In the genomic region with DNA sequence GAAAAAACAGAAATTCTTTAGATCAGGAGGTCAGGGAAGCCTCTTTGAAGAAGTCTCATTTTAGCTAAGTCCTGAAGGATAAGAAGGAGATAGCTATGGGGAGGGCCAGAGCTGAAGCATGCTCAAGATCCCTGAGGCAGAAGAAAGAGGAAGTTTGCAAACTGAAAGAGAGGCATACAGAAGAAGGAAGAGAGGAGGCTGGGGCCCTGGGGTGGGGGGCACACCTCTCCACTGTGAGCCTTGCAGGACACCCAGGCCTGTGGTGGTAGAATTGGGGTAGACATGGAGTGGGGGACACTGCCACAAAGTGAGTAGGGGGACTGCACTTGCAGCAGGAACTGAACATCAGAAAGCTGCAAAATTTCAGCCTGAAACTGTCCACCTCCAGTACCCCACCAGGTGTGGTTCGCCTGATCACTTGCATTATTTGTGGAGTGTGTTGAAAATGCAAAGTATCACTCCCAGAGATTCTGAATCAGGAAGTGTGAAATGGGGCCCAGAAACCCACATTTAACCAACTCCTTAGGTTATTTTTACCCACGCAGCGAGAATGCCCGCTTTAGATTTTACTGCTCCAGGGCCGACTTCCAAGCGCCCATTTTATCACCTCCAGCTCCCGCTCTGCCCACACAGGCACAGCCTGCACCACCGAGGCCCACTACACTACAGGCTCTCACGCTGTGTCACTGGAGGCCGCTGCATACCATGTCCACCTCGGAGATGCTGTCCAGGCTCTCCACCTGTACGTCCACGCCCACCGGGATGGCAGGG, we compare ENCODE assay signal across 12 cellular contexts. TPM values are rescaled to one million over a fixed set of nuclear protein-coding genes. Genes with fewer than 3 reads are reported as not detected.
DNase-seq lines count a peak whose midpoint lies in the region; ATAC-seq and TF ChIP-seq lines count a peak whose summit lies in the region.
"Had no signal": no experiment of that assay in that cellular context is flagged by ENCODE, and none has a peak within 500 bp of the region (broad histone marks: within the 10 kb centered on the region; RNA-seq: fewer than 3 reads in every experiment).

No MANE protein-coding gene starts in this region.

- WGBS in heart right ventricle, 2 donors: 64 to 74% methylated on average over 14 of the region's 14 CpGs
- 78% methylated on average over 14 of the region's 14 CpGs for WGBS in GM23248 (ENCODE audit: low coverage in 1 of 2, low lambda C conversion rate in 2 of 2, missing lambda C conversion rate in 2 of 2), 2 experiments

- 0 out of 2 replicates have a peak, but pooled peaks cover under 1% of the 10 kb centered on the region for H3K79me2 ChIP-seq in OCI-LY7 (ENCODE audit: insufficient read depth, low read depth, low read length)
- H3K79me2 ChIP-seq in GM23248 (ENCODE audit: insufficient read depth): no peaks in the 10 kb centered on the region

- intact Hi-C loops in heart right ventricle (cut with DNase I) (no loop called here), OCI-LY7 (cut with micrococcal nuclease; ENCODE audit: unreplicated experiment) (no loop called here)

- H3K4me2 ChIP-seq in OCI-LY7 (ENCODE audit: low read length) (peak overlapping the region; percentile 61), GM23248 (ENCODE audit: unreplicated experiment) (no peak overlapping the region)

- H3K27me3 ChIP-seq in heart right ventricle (no peaks in the 10 kb centered on the region), right atrium auricular region (no peaks in the 10 kb centered on the region), GM23248 (replicated peaks; ENCODE audit: insufficient read depth) (no peaks in the 10 kb centered on the region; the same call in 1 of the 2 replicates)

- H3K9me2 ChIP-seq in OCI-LY7 (ENCODE audit: insufficient read depth, low read length) (no peaks in the 10 kb centered on the region), GM23248 (ENCODE audit: insufficient read depth) (no peaks in the 10 kb centered on the region)

- POLR2A ChIA-PET in OCI-LY7 (lab: Charles Lee): interaction anchor here (0.6 to 1.8 kb wide), 10 partner anchors 11 to 1007 kb away, joined by 3 to 8 read pairs (median 4); no protein-coding TSS in a partner anchor
- POLR2A ChIA-PET in activated CD4-positive, alpha-beta memory T cell treated with anti-CD3 and anti-CD28 coated beads, Interleukin-2, amount 10 ng/mL, durations not matched to agents 7 days and 5 days (lab: Charles Lee): no interaction called here

- H3K36me3 Mint-ChIP-seq in type B pancreatic cell: no peaks in the 10 kb centered on the region
- H3K36me3 Mint-ChIP-seq in activated CD4-positive, alpha-beta memory T cell treated with anti-CD3 and anti-CD28 coated beads, Interleukin-2, amount 10 ng/mL, durations not matched to agents 7 days and 5 days (ENCODE audit: low read depth): no peaks in the 10 kb centered on the region
- no peaks in the 10 kb centered on the region for H3K36me3 Mint-ChIP-seq in natural killer cell treated with Interleukin-12 subunit alpha and Interleukin-12 subunit beta and Interleukin-15 and Interleukin-18, amount 100 ng/mL, for 72 hours
- H3K36me3 Mint-ChIP-seq: mesothelial cell of epicardium had no signal

- in situ Hi-C loops in GM23248 (cut with MboI): no loop called here

- H4K20me1 ChIP-seq in OCI-LY7 (ENCODE audit: insufficient read depth, low read length): no peaks in the 10 kb centered on the region
- H4K20me1 ChIP-seq in GM23248 (ENCODE audit: insufficient read depth): no peaks in the 10 kb centered on the region

- H3K4me1 Mint-ChIP-seq in type B pancreatic cell (ENCODE audit: unreplicated experiment): no peaks in the 10 kb centered on the region
- peaks cover 2% of the 10 kb centered on the region for H3K4me1 Mint-ChIP-seq in activated CD4-positive, alpha-beta memory T cell treated with anti-CD3 and anti-CD28 coated beads, Interleukin-2, amount 10 ng/mL, durations not matched to agents 7 days and 5 days
- no peaks in the 10 kb centered on the region for H3K4me1 Mint-ChIP-seq in natural killer cell treated with Interleukin-12 subunit alpha and Interleukin-12 subunit beta and Interleukin-15 and Interleukin-18, amount 100 ng/mL, for 72 hours (ENCODE audit: low read depth in 2 of 2)

- H3F3A ChIP-seq in GM23248 (ENCODE audit: insufficient read depth): no peaks in the 10 kb centered on the region

- ATAC-seq in heart right ventricle (peak in 6 of 8 donors; percentile 16 to 65 (median 56)), HG02884 (IDR thresholded peaks at IDR 0.05; ENCODE audit: unreplicated experiment) (peak; percentile 70)
- no peak for ATAC-seq in natural killer cell treated with Interleukin-12 subunit alpha and Interleukin-12 subunit beta and Interleukin-15 and Interleukin-18, amount 100 ng/mL, for 72 hours
- ATAC-seq: stimulated activated naive CD8-positive, alpha-beta T cell treated with anti-CD3 and anti-CD28 coated beads, Interleukin-15, Interleukin-2, amounts not matched to agents 100 U/mL and 50 U/mL, for 24 hours had no signal

- H3K4me3 Mint-ChIP-seq in type B pancreatic cell: no peak overlapping the region
- no peak overlapping the region for H3K4me3 Mint-ChIP-seq in activated CD4-positive, alpha-beta memory T cell treated with anti-CD3 and anti-CD28 coated beads, Interleukin-2, amount 10 ng/mL, durations not matched to agents 7 days and 5 days
- H3K4me3 Mint-ChIP-seq in natural killer cell treated with Interleukin-12 subunit alpha and Interleukin-12 subunit beta and Interleukin-15 and Interleukin-18, amount 100 ng/mL, for 72 hours: no peak overlapping the region
- H3K4me3 Mint-ChIP-seq: mesothelial cell of epicardium had no signal

- CTCF ChIA-PET in OCI-LY7 (lab: Charles Lee; ENCODE audit: unreplicated experiment): interaction anchor here (0.6 to 0.8 kb wide), 3 partner anchors 12 to 200 kb away, joined by 3 to 10 read pairs (median 3); no protein-coding TSS in a partner anchor
- CTCF ChIA-PET in activated CD4-positive, alpha-beta memory T cell treated with anti-CD3 and anti-CD28 coated beads, Interleukin-2, amount 10 ng/mL, durations not matched to agents 7 days and 5 days (lab: Charles Lee): interaction anchor here (1.5 kb wide), 1 partner anchor 10 kb away, joined by 3 read pairs; no protein-coding TSS in a partner anchor

- no peak overlapping the region for H3K4me3 ChIP-seq in heart right ventricle
- H3K4me3 ChIP-seq in right atrium auricular region: no peak overlapping the region
- peak overlapping the region; percentile 11 for H3K4me3 ChIP-seq in OCI-LY7 (ENCODE audit: low read depth, low read length, poor library complexity, severe bottlenecking)
- H3K4me3 ChIP-seq in GM23248: no peak overlapping the region

- no TSS peak for BruUV-seq in OCI-LY7 (replicated peaks; lab: Mats Ljungman, UMichigan)

- DNase-seq in heart right ventricle (no peak), right atrium auricular region (ENCODE audit: low spot score) (no peak), OCI-LY7 (ENCODE audit: low spot score) (peak; percentile 60), type B pancreatic cell (ENCODE audit: extremely low spot score, unreplicated experiment) (peak; percentile 29), GM23248 (no peak)
- no peak for DNase-seq in activated CD4-positive, alpha-beta memory T cell treated with anti-CD3 and anti-CD28 coated beads, Interleukin-2, amount 10 ng/mL, durations not matched to agents 7 days and 5 days
- DNase-seq in natural killer cell treated with Interleukin-12 subunit alpha and Interleukin-12 subunit beta and Interleukin-15 and Interleukin-18, amount 100 ng/mL, for 72 hours (ENCODE audit: low spot score): no peak
- DNase-seq: stimulated activated naive CD8-positive, alpha-beta T cell treated with anti-CD3 and anti-CD28 coated beads, Interleukin-15, Interleukin-2, amounts not matched to agents 100 U/mL and 50 U/mL, for 24 hours had no signal

- no peaks in the 10 kb centered on the region for H3K9me3 Mint-ChIP-seq in type B pancreatic cell
- no peaks in the 10 kb centered on the region for H3K9me3 Mint-ChIP-seq in activated CD4-positive, alpha-beta memory T cell treated with anti-CD3 and anti-CD28 coated beads, Interleukin-2, amount 10 ng/mL, durations not matched to agents 7 days and 5 days
- H3K9me3 Mint-ChIP-seq in natural killer cell treated with Interleukin-12 subunit alpha and Interleukin-12 subunit beta and Interleukin-15 and Interleukin-18, amount 100 ng/mL, for 72 hours: no peaks in the 10 kb centered on the region
- H3K9me3 Mint-ChIP-seq: mesothelial cell of epicardium had no signal

- H2AFZ ChIP-seq in OCI-LY7 (ENCODE audit: low read length): peak overlapping the region; percentile 67
- H2AFZ ChIP-seq in GM23248: no peak overlapping the region

- no peak for TF ChIP-seq CTCF in heart right ventricle (IDR thresholded peaks at IDR 0.05)
- no peak for TF ChIP-seq CTCF in right atrium auricular region (IDR thresholded peaks at IDR 0.05)
- no peak for TF ChIP-seq CTCF in OCI-LY7 (conservative IDR thresholded peaks at IDR 0.05; ENCODE audit: low read length)
- no peak for TF ChIP-seq CTCF in type B pancreatic cell (conservative IDR thresholded peaks at IDR 0.05)

- H3K27ac Mint-ChIP-seq in type B pancreatic cell: no peak overlapping the region
- H3K27ac Mint-ChIP-seq in activated CD4-positive, alpha-beta memory T cell treated with anti-CD3 and anti-CD28 coated beads, Interleukin-2, amount 10 ng/mL, durations not matched to agents 7 days and 5 days: no peak overlapping the region
- no peak overlapping the region for H3K27ac Mint-ChIP-seq in natural killer cell treated with Interleukin-12 subunit alpha and Interleukin-12 subunit beta and Interleukin-15 and Interleukin-18, amount 100 ng/mL, for 72 hours
- H3K27ac Mint-ChIP-seq: mesothelial cell of epicardium had no signal

- H3K9me3 ChIP-seq in heart right ventricle (no peaks in the 10 kb centered on the region), right atrium auricular region (no peaks in the 10 kb centered on the region), OCI-LY7 (ENCODE audit: low read length) (no peaks in the 10 kb centered on the region), GM23248 (ENCODE audit: low read depth) (no peaks in the 10 kb centered on the region)

- H3K36me3 ChIP-seq in heart right ventricle (no peaks in the 10 kb centered on the region), right atrium auricular region (no peaks in the 10 kb centered on the region), OCI-LY7 (ENCODE audit: insufficient read depth, low read length) (no peaks in the 10 kb centered on the region), GM23248 (ENCODE audit: low read depth) (no peaks in the 10 kb centered on the region)

- H3K27ac ChIP-seq in heart right ventricle (no peak overlapping the region), right atrium auricular region (no peak overlapping the region), OCI-LY7 (ENCODE audit: low read depth, low read length, poor library complexity, severe bottlenecking) (peak overlapping the region; percentile 8), GM23248 (no peak overlapping the region)

- no peak overlapping the region for H3K9ac ChIP-seq in GM23248

- peaks cover 0 to 19% (median 7%) of the 10 kb centered on the region in 9 donors for H3K4me1 ChIP-seq in heart right ventricle
- H3K4me1 ChIP-seq in right atrium auricular region: peaks cover 0 to 10% of the 10 kb centered on the region in 2 donors
- H3K4me1 ChIP-seq in OCI-LY7 (ENCODE audit: insufficient read depth, low read length, poor library complexity, severe bottlenecking): peaks cover 23% of the 10 kb centered on the region
- no peaks in the 10 kb centered on the region for H3K4me1 ChIP-seq in GM23248 (ENCODE audit: insufficient read depth)

- no peaks in the 10 kb centered on the region for H3K27me3 Mint-ChIP-seq in type B pancreatic cell
- peaks cover 8% of the 10 kb centered on the region for H3K27me3 Mint-ChIP-seq in activated CD4-positive, alpha-beta memory T cell treated with anti-CD3 and anti-CD28 coated beads, Interleukin-2, amount 10 ng/mL, durations not matched to agents 7 days and 5 days
- H3K27me3 Mint-ChIP-seq in natural killer cell treated with Interleukin-12 subunit alpha and Interleukin-12 subunit beta and Interleukin-15 and Interleukin-18, amount 100 ng/mL, for 72 hours: no peaks in the 10 kb centered on the region

RNA-seq across cellular contexts. Expression of a gene that starts 44.0 kb away (rescaled TPM):
- total RNA-seq in heart right ventricle (1 to 10 TPM in 1 of 10 donors, under 1 TPM in 6, not detected in 3; 0.14 to 1.2 (median 0.29) TPM), right atrium auricular region (under 1 TPM; 0.33 to 0.35 TPM), OCI-LY7 (2022) (6.7 and 7.0 TPM in 2 replicates), type B pancreatic cell (ENCODE audit: low replicate concordance) (0.92 TPM in 1 of 2 replicates, not detected in the other)
- polyA plus RNA-seq in heart right ventricle (under 1 TPM; 0.45 to 0.80 TPM), GM23248 (2016; fragmentation: Nextera tagmentation; extraction: Ambion mirVana) (not detected in 2 replicates)
- 5.2 and 7.8 TPM in 2 replicates for total RNA-seq in OCI-LY7 (2014; rRNA removed; shearing (Covaris generic))
- total RNA-seq in activated CD4-positive, alpha-beta memory T cell treated with anti-CD3 and anti-CD28 coated beads, Interleukin-2, amount 10 ng/mL, durations not matched to agents 7 days and 5 days: under 1 TPM; 0.70 to 0.78 TPM
- 1 to 10 TPM; 1.0 to 1.9 TPM for total RNA-seq in natural killer cell treated with Interleukin-12 subunit alpha and Interleukin-12 subunit beta and Interleukin-15 and Interleukin-18, amount 100 ng/mL, for 72 hours
- not detected in 2 replicates for total RNA-seq in GM23248 (2014; rRNA removed; shearing (Covaris generic))
- total RNA-seq: skeletal muscle tissue had no signal

RNA-seq across cellular contexts. Expression of a gene that starts 54.0 kb away (rescaled TPM):
- total RNA-seq in heart right ventricle: not detected
- under 1 TPM in 1 of 2 donors, not detected in 1; 0.01 TPM for polyA plus RNA-seq in heart right ventricle
- under 1 TPM in 1 of 2 donors, not detected in 1; 0.24 TPM for total RNA-seq in right atrium auricular region
- total RNA-seq in OCI-LY7 (2014; rRNA removed; shearing (Covaris generic)): not detected in 2 replicates
- total RNA-seq in OCI-LY7 (2022): not detected in 2 replicates
- total RNA-seq in type B pancreatic cell (ENCODE audit: low replicate concordance): 0.12 TPM in 1 of 2 replicates, not detected in the other
- not detected for total RNA-seq in activated CD4-positive, alpha-beta memory T cell treated with anti-CD3 and anti-CD28 coated beads, Interleukin-2, amount 10 ng/mL, durations not matched to agents 7 days and 5 days
- total RNA-seq in natural killer cell treated with Interleukin-12 subunit alpha and Interleukin-12 subunit beta and Interleukin-15 and Interleukin-18, amount 100 ng/mL, for 72 hours: not detected
- total RNA-seq in GM23248 (2014; rRNA removed; shearing (Covaris generic)): not detected in 2 replicates
- polyA plus RNA-seq in GM23248 (2016; fragmentation: Nextera tagmentation; extraction: Ambion mirVana): not detected in 2 replicates
- total RNA-seq: fibroblast of villous mesenchyme, mesothelial cell of epicardium had no signal

Comparison
In these comparisons a context has a peak if more than half of its experiments do, and no peak if none do; other contexts are left out.
1. ATAC-seq: peak in heart right ventricle (6 of 8) and HG02884 (single experiment); none in natural killer cell treated with Interleukin-12 subunit alpha and Interleukin-12 subunit beta and Interleukin-15 and Interleukin-18, amount 100 ng/mL, for 72 hours (0 of 2).
2. DNase-seq: peak in OCI-LY7 (single experiment) and type B pancreatic cell (single experiment); none in heart right ventricle (0 of 2), right atrium auricular region (single experiment), activated CD4-positive, alpha-beta memory T cell treated with anti-CD3 and anti-CD28 coated beads, Interleukin-2, amount 10 ng/mL, durations not matched to agents 7 days and 5 days (single experiment), natural killer cell treated with Interleukin-12 subunit alpha and Interleukin-12 subunit beta and Interleukin-15 and Interleukin-18, amount 100 ng/mL, for 72 hours (single experiment) and GM23248 (single experiment).